ENCODE assay signal across 8 cellular contexts in the genomic region with DNA sequence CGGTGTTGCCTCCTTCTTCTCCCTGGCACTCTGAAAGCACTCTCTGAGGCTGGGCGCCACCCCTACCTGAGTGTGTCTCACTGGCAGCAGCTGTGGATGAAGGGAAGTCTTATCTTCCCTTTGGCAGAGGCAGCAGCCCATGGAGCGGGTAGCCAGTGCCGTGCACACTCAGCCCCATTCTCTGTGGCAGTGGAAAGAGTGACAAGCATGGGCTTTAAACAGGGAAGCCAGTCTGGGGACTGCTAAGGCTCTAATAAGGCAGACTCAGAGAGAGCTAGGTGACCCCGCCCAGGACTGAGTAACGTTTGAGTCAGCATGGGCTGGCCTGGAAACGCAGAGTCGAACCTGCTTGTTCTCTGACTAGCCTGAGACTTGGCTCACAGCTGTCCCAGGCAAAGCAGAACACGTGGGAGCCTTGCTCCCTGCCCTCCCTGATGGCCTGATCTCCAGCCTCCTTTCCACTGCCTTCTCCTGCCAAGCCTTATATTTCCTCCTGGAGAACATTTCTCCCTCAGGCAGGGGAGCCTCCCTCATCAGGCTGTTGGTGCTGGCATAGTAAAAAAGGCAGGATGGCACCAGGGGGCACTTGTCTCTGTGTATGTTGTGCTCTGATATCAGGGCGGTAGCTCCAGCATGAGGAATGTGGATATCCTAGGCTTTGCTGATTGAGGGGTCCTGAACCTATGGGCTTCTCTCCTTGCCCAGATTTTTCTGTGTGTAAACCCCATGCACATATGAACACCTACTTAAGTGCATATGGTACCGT.
DNase-seq lines count a peak whose midpoint lies in the region; TF ChIP-seq lines count a peak whose summit lies in the region.

No MANE protein-coding gene starts in this region.

- no peaks in the 10 kb centered on the region for H3K36me3 ChIP-seq in uterus
- no peaks in the 10 kb centered on the region for H3K36me3 ChIP-seq in CD8-positive, alpha-beta memory T cell (ENCODE audit: insufficient read depth, low read length)

- peaks cover 24 to 56% of the 10 kb centered on the region in 2 donors for H3K27me3 Mint-ChIP-seq in CD8-positive, alpha-beta memory T cell

- H3K9me3 ChIP-seq in uterus: no peaks in the 10 kb centered on the region
- H3K9me3 ChIP-seq in CD8-positive, alpha-beta memory T cell (ENCODE audit: low read length): no peaks in the 10 kb centered on the region

- no peaks in the 10 kb centered on the region for H3K9me3 Mint-ChIP-seq in CD8-positive, alpha-beta memory T cell

- H3K27ac ChIP-seq in uterus: peak overlapping the region; percentile 53 to 60
- H3K27ac ChIP-seq in CD8-positive, alpha-beta memory T cell (ENCODE audit: low read depth, low read length): no peak overlapping the region

- POLR2A ChIA-PET in CD8-positive, alpha-beta memory T cell (lab: Charles Lee): no interaction called here

- TF ChIP-seq CTCF in uterus (IDR thresholded peaks at IDR 0.05): no peak

- H3K4me3 ChIP-seq in uterus: no peak overlapping the region
- H3K4me3 ChIP-seq in CD8-positive, alpha-beta memory T cell (ENCODE audit: low read length): no peak overlapping the region

- TF ChIP-seq POLR2A in uterus (IDR thresholded peaks at IDR 0.05): no peak

- peaks cover 5 to 9% of the 10 kb centered on the region in 2 donors for H3K4me1 ChIP-seq in uterus
- no peaks in the 10 kb centered on the region for H3K4me1 ChIP-seq in CD8-positive, alpha-beta memory T cell (ENCODE audit: insufficient read depth, low read length)

- H3K27ac Mint-ChIP-seq in CD8-positive, alpha-beta memory T cell: peak overlapping the region in 1 of 8 donors; percentile 21

- H3K4me3 Mint-ChIP-seq in CD8-positive, alpha-beta memory T cell: no peak overlapping the region

- H3K27me3 ChIP-seq in uterus: no peaks in the 10 kb centered on the region
- H3K27me3 ChIP-seq in CD8-positive, alpha-beta memory T cell (ENCODE audit: insufficient read depth, low read length, poor library complexity, severe bottlenecking): no peaks in the 10 kb centered on the region

- no peaks in the 10 kb centered on the region for H3K36me3 Mint-ChIP-seq in CD8-positive, alpha-beta memory T cell

- DNase-seq in Daoy (ENCODE audit: low read depth) (peak; percentile 95), HCEC 1CT (peak; percentile 96), RPMI8226 (peak; percentile 67), dermis blood vessel endothelial cell (peak; percentile 84), non-pigmented ciliary epithelial cell (ENCODE audit: low read depth) (peak; percentile 70), uterus (peak; percentile 82 to 84), NCI-H1930 (lab: John Stamatoyannopoulos, UW) (no peak)
- no peak for DNase-seq in CD8-positive, alpha-beta memory T cell

- CTCF ChIA-PET in CD8-positive, alpha-beta memory T cell (lab: Charles Lee): no interaction called here

- no peaks in the 10 kb centered on the region for H3K4me1 Mint-ChIP-seq in CD8-positive, alpha-beta memory T cell

- intact Hi-C loops in uterus (cut with DNase I; ENCODE audit: low total_unique reads): no loop called here

Comparison
In these comparisons a context has a peak if more than half of its experiments do, and no peak if none do; other contexts are left out.
1. DNase-seq: peak in Daoy (single experiment), HCEC 1CT (single experiment), RPMI8226 (single experiment), dermis blood vessel endothelial cell (single experiment), non-pigmented ciliary epithelial cell (single experiment) and uterus (2 of 2); none in CD8-positive, alpha-beta memory T cell (0 of 5) and NCI-H1930 (0 of 2).